8 cellular contexts compared by ENCODE assay signal in the genomic region with DNA sequence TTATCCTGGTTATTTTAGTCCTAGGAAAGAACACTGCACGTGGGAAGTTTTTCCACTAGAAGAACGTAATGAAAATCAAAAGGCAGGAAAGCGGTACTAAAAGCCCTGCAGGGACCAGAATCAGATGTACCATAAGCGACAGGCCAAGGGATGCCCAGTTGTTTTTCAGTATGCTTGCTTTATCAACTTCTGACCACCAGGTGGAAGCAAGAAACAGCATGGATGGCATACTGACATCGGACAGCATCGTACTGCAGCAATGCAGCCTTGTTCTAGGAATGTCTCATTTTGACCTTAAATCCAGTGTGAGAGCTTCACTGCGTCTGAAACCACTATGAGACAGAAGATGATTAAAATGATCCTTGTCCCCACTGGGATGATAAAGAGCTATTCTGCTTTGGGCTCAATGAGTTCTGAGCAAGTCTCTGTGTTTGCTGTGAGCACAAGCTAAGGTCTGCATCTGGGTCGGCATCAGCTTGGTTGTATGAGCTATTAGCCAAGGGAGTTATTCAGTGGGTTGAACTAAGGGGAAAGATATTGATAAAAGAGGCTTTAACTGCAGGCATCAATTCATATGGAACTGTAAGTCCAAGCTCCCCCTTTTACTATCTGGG. TPM values are rescaled to one million over a fixed set of nuclear protein-coding genes. Genes with fewer than 3 reads are reported as not detected.
DNase-seq lines count a peak whose midpoint lies in the region; ATAC-seq and TF ChIP-seq lines count a peak whose summit lies in the region.

No MANE protein-coding gene starts in this region.

- no peaks in the 10 kb centered on the region for H3K27me3 ChIP-seq in ascending aorta

- H3K9me3 ChIP-seq in ascending aorta: no peaks in the 10 kb centered on the region

- POLR2A ChIA-PET in RWPE1 (lab: Yijun Ruan, JAX; ENCODE audit: low non-redundant PET): no interaction called here

- no peak overlapping the region for H3K27ac ChIP-seq in RWPE1
- H3K27ac ChIP-seq in ascending aorta: no peak overlapping the region

- peak; percentile 10 for DNase-seq in DMS79 (lab: John Stamatoyannopoulos, UW)
- DNase-seq in LoVo (ENCODE audit: low spot score): peak; percentile 64
- peak; percentile 68 for DNase-seq in RWPE1 (ENCODE audit: low spot score)
- DNase-seq in ascending aorta (ENCODE audit: low spot score in 2 of 2): no peak
- peak; percentile 60 for DNase-seq in hepatic stellate cell (ENCODE audit: low spot score)
- no peak for DNase-seq in sciatic nerve (ENCODE audit: low spot score)

- H3K4me1 ChIP-seq in ascending aorta: no peaks in the 10 kb centered on the region

- H3K36me3 ChIP-seq in ascending aorta: no peaks in the 10 kb centered on the region

- intact Hi-C loops in ascending aorta (cut with DNase I) (loop anchor here (1.0 kb wide), 2 partner anchors 175 to 318 kb away; no protein-coding TSS in a partner anchor), sciatic nerve (cut with DNase I) (loop anchor here (5.0 kb wide), 1 partner anchor 312 kb away; no protein-coding TSS in a partner anchor)

- ATAC-seq in GM21381 (IDR thresholded peaks at IDR 0.05; ENCODE audit: unreplicated experiment): peak; percentile 88
- peak; percentile 89 for ATAC-seq in sciatic nerve
- ATAC-seq in HG03135 (IDR thresholded peaks at IDR 0.05; ENCODE audit: unreplicated experiment): no peak

- TF ChIP-seq CTCF in RWPE1 (conservative IDR thresholded peaks at IDR 0.05; ENCODE audit: low read depth) (peak; percentile 83), ascending aorta (IDR thresholded peaks at IDR 0.05) (peak; percentile 65 to 81 (median 68))

- no peak overlapping the region for H3K4me3 ChIP-seq in ascending aorta

- CTCF ChIA-PET in RWPE1 (lab: Yijun Ruan, JAX): interaction anchor here (0.5 to 2.0 kb wide), 14 partner anchors 19 to 1362 kb away, joined by 3 to 10 read pairs (median 3); partner anchors contain the start of gene KIAA2012

RNA-seq across cellular contexts. Expression of gene CDK15, which starts 54.3 kb away (rescaled TPM):
- 1.5 TPM for total RNA-seq in ascending aorta
- total RNA-seq in sciatic nerve: 2.3 TPM

Comparison
In these comparisons a context has a peak if more than half of its experiments do, and no peak if none do; other contexts are left out.
1. DNase-seq: peak in DMS79 (single experiment), LoVo (single experiment), RWPE1 (single experiment) and hepatic stellate cell (single experiment); none in ascending aorta (0 of 2) and sciatic nerve (single experiment).